In the genomic region with DNA sequence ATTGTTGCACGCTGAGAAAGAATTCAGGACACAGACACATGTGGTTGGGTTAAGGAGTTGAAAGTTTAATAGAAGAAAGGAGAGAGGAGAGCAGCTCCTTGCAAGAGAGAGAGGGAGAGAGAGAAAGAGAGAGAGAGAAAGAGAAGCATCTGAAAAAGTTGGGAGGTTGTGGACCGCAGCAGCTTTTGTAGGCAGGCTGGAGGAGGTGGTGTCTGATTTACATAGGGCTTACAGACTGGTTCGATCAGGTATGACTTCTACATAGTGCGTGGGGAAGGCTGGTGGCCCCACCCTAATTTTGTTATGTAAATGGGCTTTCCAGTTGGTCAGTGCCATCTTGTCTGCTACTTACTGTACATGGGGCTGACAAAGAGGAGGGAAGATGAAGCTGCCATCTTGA, we compare ENCODE assay signal across 19 cellular contexts. TPM values are rescaled to one million over a fixed set of nuclear protein-coding genes. Genes with fewer than 3 reads are reported as not detected.
"Had no signal": no experiment of that assay in that cellular context is flagged by ENCODE, and none has a peak within 500 bp of the region (broad histone marks: within the 10 kb centered on the region; RNA-seq: fewer than 3 reads in every experiment).

No MANE protein-coding gene starts in this region.

- H3K27me3 Mint-ChIP-seq: effector memory CD8-positive, alpha-beta T cell; naive thymus-derived CD8-positive, alpha-beta T cell had no signal

- H3K9me3 Mint-ChIP-seq: activated naive CD4-positive, alpha-beta T cell treated with anti-CD3 and anti-CD28 coated beads, Interleukin-2, amount 50 U/mL, for 72 hours; effector memory CD8-positive, alpha-beta T cell; immature natural killer cell; naive thymus-derived CD8-positive, alpha-beta T cell had no signal

- ATAC-seq: activated naive CD4-positive, alpha-beta T cell treated with anti-CD3 and anti-CD28 coated beads, Interleukin-2, amount 50 U/mL, for 72 hours; effector memory CD8-positive, alpha-beta T cell; naive thymus-derived CD8-positive, alpha-beta T cell had no signal

- H3K36me3 Mint-ChIP-seq: activated naive CD4-positive, alpha-beta T cell treated with anti-CD3 and anti-CD28 coated beads, Interleukin-2, amount 50 U/mL, for 72 hours; naive thymus-derived CD8-positive, alpha-beta T cell had no signal

- H3K79me2 ChIP-seq: hepatocyte had no signal

- H3K27ac ChIP-seq: hepatocyte, prostate gland, right atrium auricular region, uterus, WERI-Rb-1 had no signal

- H2AFZ ChIP-seq: hepatocyte had no signal

- H3K4me3 Mint-ChIP-seq: effector memory CD8-positive, alpha-beta T cell; immature natural killer cell; naive thymus-derived CD8-positive, alpha-beta T cell had no signal

- H3K4me2 ChIP-seq: hepatocyte had no signal

- H3K4me1 Mint-ChIP-seq: immature natural killer cell had no signal

- H3K4me3 ChIP-seq: hepatocyte, prostate gland, right atrium auricular region, uterus had no signal

- H3K27me3 ChIP-seq: hepatocyte, right atrium auricular region, uterus had no signal

- H3K27ac Mint-ChIP-seq: activated naive CD4-positive, alpha-beta T cell treated with anti-CD3 and anti-CD28 coated beads, Interleukin-2, amount 50 U/mL, for 72 hours; effector memory CD8-positive, alpha-beta T cell; immature natural killer cell; naive thymus-derived CD8-positive, alpha-beta T cell had no signal

- H3K9me3 ChIP-seq: prostate gland, right atrium auricular region, uterus had no signal

- H3K4me1 ChIP-seq: prostate gland, uterus had no signal

- DNase-seq: activated CD4-positive, alpha-beta T cell treated with anti-CD3 and anti-CD28 coated beads, Interleukin-2, amount 50 U/mL, for 4 hours; activated gamma-delta T cell; effector memory CD8-positive, alpha-beta T cell; immature natural killer cell; mesenchymal stem cell; naive thymus-derived CD8-positive, alpha-beta T cell; stimulated activated CD4-positive, alpha-beta T cell treated with anti-CD3 and anti-CD28 coated beads, Interleukin-12 subunit alpha, Interleukin-12 subunit beta, amount 100 ng/mL, for 4 hours; stimulated activated CD4-positive, alpha-beta T cell treated with anti-CD3 and anti-CD28 coated beads, Interleukin-1b, Interleukin-23, amount 100 ng/mL, for 48 hours; stimulated activated CD8-positive, alpha-beta memory T cell treated with anti-CD3 and anti-CD28 coated beads, Interleukin-4, amount 100 ng/mL, for 48 hours; stimulated activated naive CD4-positive, alpha-beta T cell; uterus; WERI-Rb-1 had no signal

RNA-seq across cellular contexts. Expression of a gene that starts 27.5 kb away (rescaled TPM):
- total RNA-seq: activated CD8-positive, alpha-beta memory T cell treated with anti-CD3 and anti-CD28 coated beads for 36 hours; activated naive CD4-positive, alpha-beta T cell treated with anti-CD3 and anti-CD28 coated beads, Interleukin-2, amount 50 U/mL, for 72 hours; naive thymus-derived CD8-positive, alpha-beta T cell; T-helper 2 cell treated with Interferon-gamma antibody and Interleukin-4, amounts not matched to agents 100 ng/mL and 5 ng/mL, for 36 hours had no signal
- polyA plus RNA-seq: immature natural killer cell; naive thymus-derived CD8-positive, alpha-beta T cell had no signal

RNA-seq across cellular contexts. Expression of a gene that starts 49.4 kb away (rescaled TPM):
- total RNA-seq: activated CD8-positive, alpha-beta memory T cell treated with anti-CD3 and anti-CD28 coated beads for 36 hours; naive thymus-derived CD8-positive, alpha-beta T cell; osteocyte; T-helper 2 cell treated with Interferon-gamma antibody and Interleukin-4, amounts not matched to agents 100 ng/mL and 5 ng/mL, for 36 hours had no signal
- polyA plus RNA-seq: immature natural killer cell; naive thymus-derived CD8-positive, alpha-beta T cell had no signal
